ENCODE assay signal across 8 cellular contexts in genomic region chr3:107241217-107241616, GRCh38.
DNase-seq lines count a peak whose midpoint lies in the region; ATAC-seq, FAIRE-seq and TF ChIP-seq lines count a peak whose summit lies in the region.

No MANE protein-coding gene starts in this region.

- no peaks in the 10 kb centered on the region for H3K9me3 ChIP-seq in osteoblast (ENCODE audit: low read depth, low read length)

- H3K4me3 ChIP-seq in Jurkat, Clone E6-1 (ENCODE audit: low read length): peak overlapping the region; percentile 97
- H3K4me3 ChIP-seq in osteoblast (ENCODE audit: insufficient read depth, low read length): peak overlapping the region; percentile 91

- H3K4me2 ChIP-seq in osteoblast (ENCODE audit: insufficient read depth, low read length): peak overlapping the region; percentile 95

- FAIRE-seq in HTR-8/SVneo (lab: Jason Lieb, UNC): no peak

- TF ChIP-seq CTCF in osteoblast (IDR thresholded peaks at IDR 0.05; ENCODE audit: extremely low read depth, low read depth, low read length): no peak

- no peaks in the 10 kb centered on the region for H3K27me3 ChIP-seq in osteoblast (ENCODE audit: insufficient read depth, low read length)

- peaks cover 8% of the 10 kb centered on the region for H3K36me3 ChIP-seq in osteoblast (ENCODE audit: insufficient read depth, low read length)

- no peaks in the 10 kb centered on the region for H4K20me1 ChIP-seq in osteoblast (ENCODE audit: insufficient read depth, low read length)

- H3K4me1 ChIP-seq in osteoblast (ENCODE audit: insufficient read depth, low read length): peaks cover 14% of the 10 kb centered on the region

- peak overlapping the region; percentile 85 for H3K27ac ChIP-seq in osteoblast (ENCODE audit: low read depth, low read length)

- peaks cover 53% of the 10 kb centered on the region for H3K79me2 ChIP-seq in osteoblast (ENCODE audit: insufficient read depth, low read length)

- DNase-seq in Daoy (ENCODE audit: low read depth) (peak; percentile 48), germinal center (ENCODE audit: low spot score) (peak; percentile 46), osteoblast (ENCODE audit: insufficient read length, low spot score, missing footprints) (peak; percentile 37), HTR-8/SVneo (ENCODE audit: insufficient read length, low spot score) (no peak), mucosa of gallbladder (ENCODE audit: low spot score) (no peak)
- DNase-seq in Jurkat, Clone E6-1 (ENCODE audit: low read depth, low spot score): no peak
- peak; percentile 5 to 24 for DNase-seq in activated CD4-positive, alpha-beta T cell treated with anti-CD3 and anti-CD28 coated beads, Interleukin-2, amount 50 U/mL, for 48 hours

- peak overlapping the region; percentile 94 for H2AFZ ChIP-seq in osteoblast (ENCODE audit: low read length)

- peak; percentile 35 for ATAC-seq in GM19463 (IDR thresholded peaks at IDR 0.05; ENCODE audit: unreplicated experiment)

Comparison
In these comparisons a context has a peak if more than half of its experiments do, and no peak if none do; other contexts are left out.
1. DNase-seq: peak in Daoy (single experiment), activated CD4-positive, alpha-beta T cell treated with anti-CD3 and anti-CD28 coated beads, Interleukin-2, amount 50 U/mL, for 48 hours (2 of 2), germinal center (single experiment) and osteoblast (single experiment); none in Jurkat, Clone E6-1 (single experiment), HTR-8/SVneo (single experiment) and mucosa of gallbladder (single experiment).